ENCODE assay signal across 15 cellular contexts in genomic region chr4:85496146-85496849, GRCh38. TPM values are rescaled to one million over a fixed set of nuclear protein-coding genes. Genes with fewer than 3 reads are reported as not detected.
DNase-seq lines count a peak whose midpoint lies in the region; ATAC-seq, FAIRE-seq and TF ChIP-seq lines count a peak whose summit lies in the region.
"Had no signal": no experiment of that assay in that cellular context is flagged by ENCODE, and none has a peak within 500 bp of the region (broad histone marks: within the 10 kb centered on the region; RNA-seq: fewer than 3 reads in every experiment).

No MANE protein-coding gene starts in this region.

- no peak for FAIRE-seq in keratinocyte (lab: Jason Lieb, UNC)

- no peaks in the 10 kb centered on the region for H3K9me2 ChIP-seq in Karpas-422 (replicated peaks; ENCODE audit: insufficient read depth, low read length)

- H3K79me2 ChIP-seq in Karpas-422 (ENCODE audit: low read length) (peaks cover 89% of the 10 kb centered on the region), keratinocyte (ENCODE audit: control insufficient read depth, insufficient read depth, low read length) (no peaks in the 10 kb centered on the region)

- peaks cover 57% of the 10 kb centered on the region for H3K4me1 ChIP-seq in Karpas-422 (ENCODE audit: low read length)
- peaks cover 49% of the 10 kb centered on the region for H3K4me1 ChIP-seq in body of pancreas
- H3K4me1 ChIP-seq in keratinocyte (ENCODE audit: control insufficient read depth, extremely low read depth, insufficient read depth, low read length), result peaks cover 28% of the 10 kb centered on the region

- H3K9me1 ChIP-seq in keratinocyte (ENCODE audit: control insufficient read depth, extremely low read depth, insufficient read depth, low read length), result no peaks in the 10 kb centered on the region

- H3K4me3 ChIP-seq in Karpas-422 (ENCODE audit: low read length), result no peak overlapping the region
- no peak overlapping the region for H3K4me3 ChIP-seq in body of pancreas
- no peak overlapping the region for H3K4me3 ChIP-seq in keratinocyte (ENCODE audit: control insufficient read depth in 2 of 3, extremely low read depth in 1 of 3, insufficient read depth in 2 of 3, low read depth in 1 of 3, low read length in 3 of 3)
- H3K4me3 ChIP-seq: cardiac muscle cell, upper lobe of right lung had no signal

- H3K9me3 ChIP-seq in Karpas-422 (ENCODE audit: low read length) (no peaks in the 10 kb centered on the region), body of pancreas (no peaks in the 10 kb centered on the region), keratinocyte (ENCODE audit: control insufficient read depth, low read depth, low read length) (no peaks in the 10 kb centered on the region)
- H3K9me3 ChIP-seq: upper lobe of right lung had no signal

- DNase-seq in A172 (ENCODE audit: low spot score) (peak; percentile 34), Karpas-422 (no peak), body of pancreas (no peak), keratinocyte (ENCODE audit: low read depth, low spot score) (no peak)
- no peak for DNase-seq in stimulated activated CD4-positive, alpha-beta T cell treated with anti-CD3 and anti-CD28 coated beads, Interleukin-4, amount 100 ng/mL, for 4 hours
- DNase-seq: activated CD4-positive, alpha-beta T cell treated with anti-CD3 and anti-CD28 coated beads, Interleukin-2, amount 10 ng/mL, durations not matched to agents 24 days and 14 days; NCI-H1694 treated with DMSO at 0.1 percent for 48 hours; stimulated activated CD4-positive, alpha-beta T cell treated with anti-CD3 and anti-CD28 coated beads, Interleukin-12 subunit alpha, Interleukin-12 subunit beta, amount 100 ng/mL, for 4 hours; T-cell; upper lobe of right lung had no signal

- H3K4me2 ChIP-seq in Karpas-422 (ENCODE audit: low read depth, low read length, poor library complexity, severe bottlenecking) (no peak overlapping the region), keratinocyte (ENCODE audit: control insufficient read depth, extremely low read depth, insufficient read depth, low read depth, low read length) (peak overlapping the region; percentile 63)

- 44% methylated on average over 8 of the region's 8 CpGs for WGBS in body of pancreas, 2 donors

- no peaks in the 10 kb centered on the region for H3K27me3 ChIP-seq in Karpas-422 (ENCODE audit: low read length)
- no peaks in the 10 kb centered on the region for H3K27me3 ChIP-seq in body of pancreas
- H3K27me3 ChIP-seq in keratinocyte (ENCODE audit: control insufficient read depth, extremely low read depth, insufficient read depth, low read length), result no peaks in the 10 kb centered on the region
- H3K27me3 ChIP-seq: cardiac muscle cell, upper lobe of right lung had no signal

- no peak for TF ChIP-seq POLR2A in body of pancreas (IDR thresholded peaks at IDR 0.05)

- intact Hi-C loops in body of pancreas (cut with DNase I), result no loop called here

- dilution Hi-C loops in keratinocyte (cut with MboI; ENCODE audit: extremely low pct_ligation_motif_present, low sequenced_read_pairs), result no loop called here

- TF ChIP-seq CTCF in body of pancreas (IDR thresholded peaks at IDR 0.05), result no peak
- no peak for TF ChIP-seq CTCF in keratinocyte (optimal IDR thresholded peaks at IDR 0.05 in 1 of 3, IDR thresholded peaks at IDR 0.05 in 1 of 3, conservative IDR thresholded peaks at IDR 0.05 in 1 of 3; ENCODE audit: extremely low read depth in 1 of 3, insufficient read depth in 2 of 3, low read length in 3 of 3)

- H3K27ac ChIP-seq in Karpas-422 (ENCODE audit: low read length) (peak overlapping the region; percentile 65), body of pancreas (peak overlapping the region in 3 of 4 donors; percentile 23 to 89 (median 82)), keratinocyte (ENCODE audit: control insufficient read depth, insufficient read depth, low read length) (no peak overlapping the region)
- H3K27ac ChIP-seq: cardiac muscle cell, upper lobe of right lung had no signal

- H2AFZ ChIP-seq in Karpas-422 (ENCODE audit: low read length) (no peak overlapping the region), keratinocyte (ENCODE audit: control insufficient read depth, low read length) (peak overlapping the region; percentile 59)

- no peaks in the 10 kb centered on the region for H4K20me1 ChIP-seq in Karpas-422 (ENCODE audit: insufficient read depth, low read depth, low read length)
- no peaks in the 10 kb centered on the region for H4K20me1 ChIP-seq in keratinocyte (ENCODE audit: control insufficient read depth, extremely low read depth, insufficient read depth, low read length)

- no peak for ATAC-seq in body of pancreas
- no peak for ATAC-seq in GM19035 (IDR thresholded peaks at IDR 0.05; ENCODE audit: unreplicated experiment)
- ATAC-seq in GM21381 (IDR thresholded peaks at IDR 0.05; ENCODE audit: unreplicated experiment), result no peak
- no peak for ATAC-seq in HG02642 (IDR thresholded peaks at IDR 0.05; ENCODE audit: poor library complexity, unreplicated experiment)
- ATAC-seq: T-cell, upper lobe of right lung had no signal

- no peaks in the 10 kb centered on the region for H3K36me3 ChIP-seq in Karpas-422 (ENCODE audit: insufficient read depth, low read length)
- no peaks in the 10 kb centered on the region for H3K36me3 ChIP-seq in body of pancreas (replicated peaks in 1 of 2; ENCODE audit: insufficient read depth in 1 of 2, low read depth in 2 of 2)
- H3K36me3 ChIP-seq in keratinocyte (ENCODE audit: control insufficient read depth in 2 of 2, extremely low read depth in 1 of 2, insufficient read depth in 2 of 2, low read length in 2 of 2), result no peaks in the 10 kb centered on the region
- H3K36me3 ChIP-seq: cardiac muscle cell, upper lobe of right lung had no signal

- H3K9ac ChIP-seq in Karpas-422 (ENCODE audit: low read length) (no peak overlapping the region), keratinocyte (ENCODE audit: control insufficient read depth, extremely low read depth, insufficient read depth, low read length) (no peak overlapping the region)

RNA-seq across cellular contexts. Expression of gene ARHGAP24, which starts 21.3 kb away (rescaled TPM):
- 1.3 and 2.6 TPM in 2 replicates for total RNA-seq in A172 (2014; rRNA removed; shearing (Covaris generic))
- 40.0 and 65.1 TPM in 2 replicates for total RNA-seq in Karpas-422 (2014; rRNA removed; shearing (Covaris generic); ENCODE audit: low replicate concordance)
- total RNA-seq in body of pancreas, result 100 to 1,000 TPM in 1 of 2 donors, 10 to 100 TPM in 1; 43.3 to 113 TPM
- 0.56 to 1.1 TPM (median 0.87 TPM) in 3 replicates for polyA plus RNA-seq in keratinocyte
- polyA plus RNA-seq in keratinocyte (2011; ENCODE audit: low read depth), result 2.8 TPM
- polyA plus RNA-seq in keratinocyte (2011; cell fraction: cytosol; rRNA removed), result 0.60 and 0.61 TPM in 2 replicates
- 1.0 and 1.7 TPM in 2 replicates for polyA plus RNA-seq in keratinocyte (2011; cell fraction: nucleus; rRNA removed)
- polyA plus RNA-seq in keratinocyte (2012; ENCODE audit: low replicate concordance), result 0.32 and 1.7 TPM in 2 replicates
- polyA minus RNA-seq in keratinocyte, result 0.66 to 5.3 TPM (median 4.1 TPM) in 3 replicates
- polyA minus RNA-seq in keratinocyte (2011; cell fraction: cytosol; rRNA and poly(A)+ RNA removed), result not detected
- 3.7 and 4.3 TPM in 2 replicates for polyA minus RNA-seq in keratinocyte (2011; cell fraction: nucleus; rRNA and poly(A)+ RNA removed)
- total RNA-seq: activated CD4-positive, alpha-beta T cell treated with anti-CD3 and anti-CD28 coated beads, Interleukin-2, amount 10 ng/mL, durations not matched to agents 24 days and 14 days; activated T-helper 1 cell treated with anti-CD3 and anti-CD28 coated beads, Interleukin-12 subunit alpha, Interleukin-12 subunit beta, Interleukin-2, Interleukin-4 antibody, amounts not matched to agents 30 ng/mL and 10 ng/mL and 1 ng/mL, durations not matched to agents 14 hours and 24 hours and 36 hours had no signal

Comparison
In these comparisons a context has a peak if more than half of its experiments do, and no peak if none do; other contexts are left out.
1. RNA of gene ARHGAP24, which starts 21.3 kb away (total RNA-seq): 43.3 to 113 TPM in body of pancreas and 40.0 to 65.1 TPM in Karpas-422; 1.3 to 2.6 TPM in A172; every median in the first group is over 10 times any median in the second.